15 cellular contexts compared by ENCODE assay signal in genomic region chr1:226671268-226671667, GRCh38.
A peak's percentile ranks its signal among the peaks of the same experiment; 100 is the strongest.
DNase-seq lines count a peak whose midpoint lies in the region; ATAC-seq and TF ChIP-seq lines count a peak whose summit lies in the region.
"Had no signal": no experiment of that assay in that cellular context is flagged by ENCODE, and none has a peak within 500 bp of the region (broad histone marks: within the 10 kb centered on the region; RNA-seq: fewer than 3 reads in every experiment).

No MANE protein-coding gene starts in this region.

- H3K4me1 Mint-ChIP-seq in stimulated activated naive CD8-positive, alpha-beta T cell treated with anti-CD3 and anti-CD28 coated beads, Interleukin-15, Interleukin-2, amounts not matched to agents 100 ng/mL and 50 ng/mL, for 24 hours (ENCODE audit: low read depth), result peaks cover 92% of the 10 kb centered on the region
- peaks cover 16% of the 10 kb centered on the region for H3K4me1 Mint-ChIP-seq in endodermal cell

- H3K18ac ChIP-seq in mesendoderm (ENCODE audit: low read length), result no peak overlapping the region

- H3K4me3 Mint-ChIP-seq in stimulated activated naive CD8-positive, alpha-beta T cell treated with anti-CD3 and anti-CD28 coated beads, Interleukin-15, Interleukin-2, amounts not matched to agents 100 ng/mL and 50 ng/mL, for 24 hours, result peak overlapping the region; percentile 1
- no peak overlapping the region for H3K4me3 Mint-ChIP-seq in endodermal cell

- H3K27me3 ChIP-seq in endodermal cell (ENCODE audit: control insufficient read depth, insufficient read depth, low read length, poor library complexity, severe bottlenecking), result no peaks in the 10 kb centered on the region
- H3K27me3 ChIP-seq in suprapubic skin, result no peaks in the 10 kb centered on the region
- no peaks in the 10 kb centered on the region for H3K27me3 ChIP-seq in mesendoderm (ENCODE audit: insufficient read depth, low read length, poor library complexity)
- H3K27me3 ChIP-seq: spleen had no signal

- no peak overlapping the region for H2BK120ac ChIP-seq in mesendoderm (ENCODE audit: low read depth, low read length)

- no peaks in the 10 kb centered on the region for H3K79me1 ChIP-seq in mesendoderm (ENCODE audit: low read length)

- H3K9me3 ChIP-seq in endodermal cell (ENCODE audit: control insufficient read depth, low read length) (no peaks in the 10 kb centered on the region), suprapubic skin (no peaks in the 10 kb centered on the region)
- H3K9me3 ChIP-seq: spleen had no signal

- H3K9ac ChIP-seq in endodermal cell (ENCODE audit: extremely low read depth, low read length, poor library complexity, severe bottlenecking) (no peak overlapping the region), mesendoderm (ENCODE audit: low read length) (no peak overlapping the region)

- no peaks in the 10 kb centered on the region for H3K9me3 Mint-ChIP-seq in stimulated activated naive CD8-positive, alpha-beta T cell treated with anti-CD3 and anti-CD28 coated beads, Interleukin-15, Interleukin-2, amounts not matched to agents 100 ng/mL and 50 ng/mL, for 24 hours
- no peaks in the 10 kb centered on the region for H3K9me3 Mint-ChIP-seq in endodermal cell

- H2BK5ac ChIP-seq in mesendoderm (ENCODE audit: low read length), result no peak overlapping the region

- H3K27me3 Mint-ChIP-seq in stimulated activated naive CD8-positive, alpha-beta T cell treated with anti-CD3 and anti-CD28 coated beads, Interleukin-15, Interleukin-2, amounts not matched to agents 100 ng/mL and 50 ng/mL, for 24 hours, result no peaks in the 10 kb centered on the region
- H3K27me3 Mint-ChIP-seq in endodermal cell (ENCODE audit: insufficient read depth), result no peaks in the 10 kb centered on the region

- peak overlapping the region; percentile 43 for H3K27ac Mint-ChIP-seq in stimulated activated naive CD8-positive, alpha-beta T cell treated with anti-CD3 and anti-CD28 coated beads, Interleukin-15, Interleukin-2, amounts not matched to agents 100 ng/mL and 50 ng/mL, for 24 hours
- no peak overlapping the region for H3K27ac Mint-ChIP-seq in endodermal cell

- H3K36me3 ChIP-seq in endodermal cell (ENCODE audit: control insufficient read depth, insufficient read depth, low read length) (peaks cover 12% of the 10 kb centered on the region), suprapubic skin (no peaks in the 10 kb centered on the region), mesendoderm (ENCODE audit: control insufficient read depth, insufficient read depth, low read length) (no peaks in the 10 kb centered on the region)

- H3K56ac ChIP-seq in mesendoderm (ENCODE audit: low read length), result no peak overlapping the region

- WGBS in endodermal cell (ENCODE audit: insufficient coverage in 1 of 2, insufficient read length in 1 of 2), 2 experiments, result 84 to 89% methylated on average over 2 to 4 of the region's 4 CpGs
- 80% methylated on average over 4 of the region's 4 CpGs for WGBS in suprapubic skin
- WGBS in mesendoderm (ENCODE audit: extremely low coverage, insufficient coverage, low lambda C conversion rate), result no CpG with 5 or more reads among the region's 4 CpGs

- H3K27ac ChIP-seq in endodermal cell (ENCODE audit: low read depth, low read length), result peak overlapping the region; percentile 30
- no peak overlapping the region for H3K27ac ChIP-seq in suprapubic skin
- H3K27ac ChIP-seq in mesendoderm (ENCODE audit: low read depth, low read length), result no peak overlapping the region
- H3K27ac ChIP-seq: RWPE1 had no signal

- H3K4me1 ChIP-seq in endodermal cell (ENCODE audit: control insufficient read depth, insufficient read depth, low read length) (peaks cover 7% of the 10 kb centered on the region), suprapubic skin (peaks cover 47% of the 10 kb centered on the region), mesendoderm (ENCODE audit: control insufficient read depth, low read depth, low read length) (peaks cover 7% of the 10 kb centered on the region)

- no peak overlapping the region for H2BK15ac ChIP-seq in mesendoderm (replicated peaks; ENCODE audit: low read depth)

- no peak overlapping the region for H4K8ac ChIP-seq in mesendoderm (ENCODE audit: low read depth, low read length)

- no peak for TF ChIP-seq POLR2A in suprapubic skin (IDR thresholded peaks at IDR 0.05)

- no peak overlapping the region for H3K23ac ChIP-seq in mesendoderm (ENCODE audit: low read length)

- no peak overlapping the region for H2AK5ac ChIP-seq in mesendoderm (ENCODE audit: low read length)

- no peak for DNase-seq in stimulated activated naive CD8-positive, alpha-beta T cell treated with anti-CD3 and anti-CD28 coated beads, Interleukin-15, Interleukin-2, amounts not matched to agents 100 U/mL and 50 U/mL, for 24 hours
- DNase-seq in NCI-H69 (lab: John Stamatoyannopoulos, UW) (peak; percentile 97), endodermal cell (no peak), D341Med (ENCODE audit: low spot score) (no peak), suprapubic skin (ENCODE audit: low spot score in 2 of 2) (no peak), EL (no peak), mesendoderm (no peak)
- DNase-seq: activated effector memory CD4-positive, alpha-beta T cell treated with Interleukin-2 at 50 U/mL for 16 hours; H7; NCI-H2171; nucleus accumbens; spleen had no signal

- H3K79me2 ChIP-seq in mesendoderm (ENCODE audit: control insufficient read depth, insufficient read depth, low read length), result no peaks in the 10 kb centered on the region

- H3K4me3 ChIP-seq in endodermal cell (ENCODE audit: low read length) (no peak overlapping the region), suprapubic skin (no peak overlapping the region), mesendoderm (ENCODE audit: low read length) (no peak overlapping the region)
- H3K4me3 ChIP-seq: GM12878, spleen had no signal

- ATAC-seq in stimulated activated naive CD8-positive, alpha-beta T cell treated with anti-CD3 and anti-CD28 coated beads, Interleukin-15, Interleukin-2, amounts not matched to agents 100 U/mL and 50 U/mL, for 24 hours, result no peak
- ATAC-seq: GM12878 had no signal

- H3K4me2 ChIP-seq in mesendoderm (ENCODE audit: low read length), result no peak overlapping the region

- H3K4ac ChIP-seq in mesendoderm (ENCODE audit: low read depth, low read length), result no peak overlapping the region

- TF ChIP-seq EP300 in suprapubic skin (IDR thresholded peaks at IDR 0.05), result no peak

- no peak for TF ChIP-seq CTCF in endodermal cell (conservative IDR thresholded peaks at IDR 0.05)
- no peak for TF ChIP-seq CTCF in suprapubic skin (IDR thresholded peaks at IDR 0.05)

- peaks cover 58% of the 10 kb centered on the region for H3K36me3 Mint-ChIP-seq in stimulated activated naive CD8-positive, alpha-beta T cell treated with anti-CD3 and anti-CD28 coated beads, Interleukin-15, Interleukin-2, amounts not matched to agents 100 ng/mL and 50 ng/mL, for 24 hours (ENCODE audit: low read depth)
- H3K36me3 Mint-ChIP-seq in endodermal cell (ENCODE audit: low read depth), result peaks cover 11% of the 10 kb centered on the region

- no peak overlapping the region for H4K5ac ChIP-seq in mesendoderm (ENCODE audit: low read length)
